ENCODE assay signal across 13 cellular contexts in genomic region chr16:57316390-57317017, GRCh38. TPM values are rescaled to one million over a fixed set of nuclear protein-coding genes. Genes with fewer than 3 reads are reported as not detected.
DNase-seq lines count a peak whose midpoint lies in the region; ATAC-seq and TF ChIP-seq lines count a peak whose summit lies in the region.
"Had no signal": no experiment of that assay in that cellular context is flagged by ENCODE, and none has a peak within 500 bp of the region (broad histone marks: within the 10 kb centered on the region; RNA-seq: fewer than 3 reads in every experiment).

No MANE protein-coding gene starts in this region.

- H3K9me3 ChIP-seq in IMR-90 (ENCODE audit: control insufficient read depth, insufficient read depth, low read length) (no peaks in the 10 kb centered on the region), thyroid gland (no peaks in the 10 kb centered on the region)
- H3K9me3 ChIP-seq: pancreas had no signal

- no peak overlapping the region for H3K4me3 Mint-ChIP-seq in chondrocyte (ENCODE audit: unreplicated experiment)

- no peak overlapping the region for H3K4me2 ChIP-seq in IMR-90 (ENCODE audit: low read depth, low read length)

- H3K27me3 Mint-ChIP-seq in chondrocyte (ENCODE audit: low read depth): no peaks in the 10 kb centered on the region

- no peaks in the 10 kb centered on the region for H3K36me3 Mint-ChIP-seq in chondrocyte (ENCODE audit: low read depth)

- H3K36me3 ChIP-seq in IMR-90 (ENCODE audit: control insufficient read depth, insufficient read depth, low read length) (no peaks in the 10 kb centered on the region), thyroid gland (no peaks in the 10 kb centered on the region)
- H3K36me3 ChIP-seq: pancreas had no signal

- H3K4me1 ChIP-seq in IMR-90 (ENCODE audit: control insufficient read depth, insufficient read depth, low read length) (peaks cover 7% of the 10 kb centered on the region), thyroid gland (peaks cover 0 to 16% of the 10 kb centered on the region in 2 donors)
- H3K4me1 ChIP-seq: pancreas had no signal

- H3K27me3 ChIP-seq in IMR-90 (ENCODE audit: control insufficient read depth, insufficient read depth, low read length) (peaks cover 20% of the 10 kb centered on the region), thyroid gland (no peaks in the 10 kb centered on the region)
- H3K27me3 ChIP-seq: pancreas had no signal

- TF ChIP-seq CTCF in IMR-90 (conservative IDR thresholded peaks at IDR 0.05; ENCODE audit: low read depth, low read length): no peak
- TF ChIP-seq CTCF in chondrocyte (IDR thresholded peaks at IDR 0.05): no peak
- no peak for TF ChIP-seq CTCF in thyroid gland (IDR thresholded peaks at IDR 0.05)

- no peaks in the 10 kb centered on the region for H3K9me3 Mint-ChIP-seq in chondrocyte (ENCODE audit: low read depth)

- no peak for TF ChIP-seq RAD21 in IMR-90 (IDR thresholded peaks at IDR 0.05; ENCODE audit: low read length)

- H3K4me3 ChIP-seq in IMR-90 (ENCODE audit: insufficient read depth, low read depth, low read length) (no peak overlapping the region), thyroid gland (replicated peaks in 1 of 3) (no peak overlapping the region)
- H3K4me3 ChIP-seq: pancreas had no signal

- H2BK5ac ChIP-seq in IMR-90 (ENCODE audit: low read depth, low read length, poor library complexity, severe bottlenecking): no peak overlapping the region

- H4K20me1 ChIP-seq in IMR-90 (ENCODE audit: insufficient read depth, low read length): no peaks in the 10 kb centered on the region

- CTCF ChIA-PET in IMR-90 (lab: Yijun Ruan, JAX): interaction anchor here (0.6 to 1.2 kb wide), 3 partner anchors 100 to 174 kb away, joined by 3 to 5 read pairs (median 4); partner anchors contain the start of genes PSME3IP1 and RSPRY1

- POLR2A ChIA-PET in IMR-90 (lab: Charles Lee; ENCODE audit: unreplicated experiment): no interaction called here

- in situ Hi-C loops in IMR-90 (cut with MboI; ENCODE audit: low sequenced_read_pairs): no loop called here
- in situ Hi-C loops in KBM-7 (cut with MboI; ENCODE audit: low pct_unique_long_range_greater_than_20kb, low sequenced_read_pairs): no loop called here

- no peak overlapping the region for H3K56ac ChIP-seq in IMR-90 (ENCODE audit: extremely low read depth, insufficient read depth, low read length)

- peak overlapping the region; percentile 84 for H3K4ac ChIP-seq in IMR-90 (ENCODE audit: low read depth, low read length)

- TF ChIP-seq POLR2A in IMR-90 (IDR thresholded peaks at IDR 0.05; ENCODE audit: low read depth, low read length) (no peak), thyroid gland (IDR thresholded peaks at IDR 0.05) (no peak)

- no peak overlapping the region for H3K18ac ChIP-seq in IMR-90 (ENCODE audit: low read depth, low read length)

- H2AFZ ChIP-seq in IMR-90 (replicated peaks; ENCODE audit: low read length, poor library complexity): peak overlapping the region; percentile 3

- no peak overlapping the region for H3K9ac ChIP-seq in IMR-90 (ENCODE audit: low read depth, low read length)

- peak overlapping the region; percentile 88 for H2BK120ac ChIP-seq in IMR-90 (ENCODE audit: low read depth, low read length)

- intact Hi-C loops in IMR-90 (cut with micrococcal nuclease) (no loop called here), thyroid gland (cut with DNase I) (no loop called here)

- peak overlapping the region; percentile 87 for H2AK5ac ChIP-seq in IMR-90 (ENCODE audit: low read depth, low read length)

- H3K4me1 Mint-ChIP-seq in chondrocyte (ENCODE audit: low read depth): peaks cover 55% of the 10 kb centered on the region

- dilution Hi-C loops in IMR-90 (cut with HindIII; ENCODE audit: low sequenced_read_pairs, unreplicated experiment): no loop called here

- no peaks in the 10 kb centered on the region for H3K79me1 ChIP-seq in IMR-90 (ENCODE audit: low read depth in 1 of 2, low read length in 2 of 2)

- peak overlapping the region; percentile 49; the same call in 1 of the 3 replicates for H2BK15ac ChIP-seq in IMR-90 (ENCODE audit: low read depth, low read length)

- H4K8ac ChIP-seq in IMR-90 (ENCODE audit: low read depth in 2 of 2, low read length in 2 of 2): peak overlapping the region in 1 of 2 experiments; percentile 74; a peak in 2 of 4 replicates

- no CpG with 5 or more reads among the region's 3 CpGs for WGBS in IMR-90 (ENCODE audit: extremely low coverage in 2 of 2, insufficient read length in 1 of 2), 2 experiments
- WGBS in thyroid gland, 2 donors: 76 to 80% methylated on average over 3 of the region's 3 CpGs

- H3K9me1 ChIP-seq in IMR-90 (ENCODE audit: insufficient read depth, low read length): peaks cover 7% of the 10 kb centered on the region

- H3K27ac Mint-ChIP-seq in chondrocyte (ENCODE audit: unreplicated experiment): peak overlapping the region; percentile 99

- H4K91ac ChIP-seq in IMR-90 (ENCODE audit: insufficient read depth, low read depth, low read length): peak overlapping the region; percentile 81

- peak; percentile 61 for ATAC-seq in IMR-90 (ENCODE audit: low read depth)
- peak; percentile 35 for ATAC-seq in left lobe of liver

- H3K14ac ChIP-seq in IMR-90 (replicated peaks; ENCODE audit: low read depth, low read length): peak overlapping the region; percentile 65

- no peak overlapping the region for H4K5ac ChIP-seq in IMR-90 (ENCODE audit: low read depth, low read length)

- DNase-seq in IMR-90: peak; percentile 89
- no peak for DNase-seq in chondrocyte (ENCODE audit: low spot score)
- no peak for DNase-seq in left lobe of liver (ENCODE audit: low spot score)
- no peak for DNase-seq in thyroid gland
- DNase-seq in KBM-7: no peak
- DNase-seq in CD1c-positive myeloid dendritic cell (ENCODE audit: extremely low spot score): no peak
- no peak for DNase-seq in NCI-H2081 treated with DMSO at 0.1 percent for 48 hours (lab: John Stamatoyannopoulos, UW)
- DNase-seq in stimulated activated CD4-positive, alpha-beta T cell treated with anti-CD3 and anti-CD28 coated beads, Interleukin-15, amount 100 ng/mL, for 24 hours: no peak
- DNase-seq: cortex of kidney, NCI-H2029, pancreas had no signal

- H3K23ac ChIP-seq in IMR-90 (ENCODE audit: low read depth, low read length): peak overlapping the region; percentile 31; the same call in 1 of the 2 replicates

- H2AK9ac ChIP-seq in IMR-90 (replicated peaks; ENCODE audit: low read depth, low read length, poor library complexity): peak overlapping the region; percentile 39

- no peak overlapping the region for H3K27ac ChIP-seq in IMR-90 (ENCODE audit: insufficient read depth, low read length)
- H3K27ac ChIP-seq in thyroid gland: peak overlapping the region in 2 of 3 donors; percentile 51 to 53
- H3K27ac ChIP-seq: VCaP had no signal

- peak overlapping the region; percentile 92 for H2BK20ac ChIP-seq in IMR-90 (ENCODE audit: low read depth, low read length)

- BruUV-seq in IMR-90 (replicated peaks; lab: Mats Ljungman, UMichigan): no TSS peak

TF ChIP-seq in IMR-90, 13 proteins besides CTCF, POLR2A, EP300 and RAD21:
- no peak for TF ChIP-seq MAZ (IDR thresholded peaks at IDR 0.05; ENCODE audit: borderline replicate concordance, low read depth, low read length)
- peak; percentile 87 for TF ChIP-seq CEBPB (IDR thresholded peaks at IDR 0.05; ENCODE audit: low read depth, low read length)
- no peak for TF ChIP-seq BHLHE40 (IDR thresholded peaks at IDR 0.05; ENCODE audit: low read depth, low read length)
- TF ChIP-seq FOS (IDR thresholded peaks at IDR 0.05; ENCODE audit: low read depth, low read length): peak; percentile 53

RNA-seq across cellular contexts. Expression of gene PLLP, which starts 32.0 kb away (rescaled TPM):
- total RNA-seq in IMR-90 (2012; rRNA removed) (not detected in 2 replicates), chondrocyte (0.02 TPM in 1 of 3 replicates, not detected in the others), left lobe of liver (7.5 TPM), thyroid gland (10 to 100 TPM; 13.6 to 38.5 (median 30.1) TPM)
- 0.05 TPM in 1 of 2 replicates, not detected in the other for polyA plus RNA-seq in IMR-90 (2012; rRNA removed)
- 0.04 TPM in 1 of 2 replicates, not detected in the other for polyA plus RNA-seq in IMR-90 (2012; cell fraction: cytosol; rRNA removed)
- not detected in 2 replicates for polyA plus RNA-seq in IMR-90 (2012; cell fraction: nucleus; rRNA removed; ENCODE audit: low replicate concordance)

RNA-seq across cellular contexts. Expression of gene CCL22, which starts 42.1 kb away (rescaled TPM):
- total RNA-seq in IMR-90 (2012; rRNA removed) (not detected in 2 replicates), chondrocyte (not detected in 3 replicates), left lobe of liver (0.40 TPM), thyroid gland (not detected)
- not detected in 2 replicates for polyA plus RNA-seq in IMR-90 (2012; rRNA removed)
- polyA plus RNA-seq in IMR-90 (2012; cell fraction: cytosol; rRNA removed): not detected in 2 replicates
- not detected in 2 replicates for polyA plus RNA-seq in IMR-90 (2012; cell fraction: nucleus; rRNA removed; ENCODE audit: low replicate concordance)
- total RNA-seq: temporal lobe had no signal

RNA-seq across cellular contexts. Expression of gene CX3CL1, which starts 55.8 kb away (rescaled TPM):
- total RNA-seq in IMR-90 (2012; rRNA removed) (under 0.01 and 0.18 TPM in 2 replicates), chondrocyte (11.2 to 47.9 TPM (median 46.0 TPM) in 3 replicates), left lobe of liver (13.8 TPM), thyroid gland (10 to 100 TPM in 3 of 4 donors, 1 to 10 TPM in 1; 3.3 to 12.6 (median 10.9) TPM)
- polyA plus RNA-seq in IMR-90 (2012; rRNA removed): 0.77 and 0.89 TPM in 2 replicates
- polyA plus RNA-seq in IMR-90 (2012; cell fraction: cytosol; rRNA removed): 0.51 and 0.74 TPM in 2 replicates
- polyA plus RNA-seq in IMR-90 (2012; cell fraction: nucleus; rRNA removed; ENCODE audit: low replicate concordance): 0.26 and 0.50 TPM in 2 replicates
